ENCODE assay signal across 5 cellular contexts in the genomic region with DNA sequence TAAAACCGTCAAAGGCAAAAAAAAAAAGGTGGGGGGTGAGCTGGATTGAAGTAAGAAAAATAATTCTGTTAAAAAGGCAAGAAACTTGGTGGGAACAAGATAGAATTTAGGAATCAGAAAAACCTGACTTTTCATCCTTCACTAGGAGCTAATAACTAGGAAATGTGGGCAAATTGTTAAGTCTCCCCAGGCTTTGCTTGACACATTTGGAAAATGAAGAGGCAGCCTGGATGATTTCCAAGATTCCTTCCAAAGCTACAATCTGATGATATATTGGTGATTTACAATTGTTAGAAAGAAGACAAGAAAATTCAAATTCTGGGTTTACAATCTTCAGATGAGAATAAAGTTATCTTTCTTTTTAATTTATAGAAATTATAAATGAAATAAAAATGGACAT.
"Had no signal": no experiment of that assay in that cellular context is flagged by ENCODE, and none has a peak within 500 bp of the region (broad histone marks: within the 10 kb centered on the region; RNA-seq: fewer than 3 reads in every experiment).

No MANE protein-coding gene starts in this region.

- DNase-seq: GOT3, H7, HFFc6 had no signal

- H3K36me3 ChIP-seq: HAP-1 had no signal

- H3K27ac ChIP-seq: HL-60 had no signal

- H3K4me3 ChIP-seq: HAP-1 had no signal

- H3K9me3 ChIP-seq: HAP-1 had no signal
